In genomic region chr16:75216576-75216975, GRCh38 we compare ENCODE assay signal across 35 cellular contexts. TPM values are rescaled to one million over a fixed set of nuclear protein-coding genes. Genes with fewer than 3 reads are reported as not detected.
"Had no signal": no experiment of that assay in that cellular context is flagged by ENCODE, and none has a peak within 500 bp of the region (broad histone marks: within the 10 kb centered on the region; RNA-seq: fewer than 3 reads in every experiment).

No MANE protein-coding gene starts in this region.

- H3K27me3 ChIP-seq: esophagus squamous epithelium, gastroesophageal sphincter, heart right ventricle had no signal

- H3K4me3 Mint-ChIP-seq: activated CD4-positive, alpha-beta memory T cell treated with anti-CD3 and anti-CD28 coated beads, Interleukin-2, amount 10 ng/mL, durations not matched to agents 7 days and 5 days; activated CD4-positive, alpha-beta T cell treated with anti-CD3 and anti-CD28 coated beads, Interleukin-2, amount 10 ng/mL, durations not matched to agents 7 days and 5 days; activated naive CD8-positive, alpha-beta T cell; activated T-cell treated with anti-CD3 and anti-CD28 coated beads, Interleukin-2, amount 50 U/mL, for 4 hours; activated T-helper 17 cell treated with anti-CD3 and anti-CD28 coated beads, Interleukin-2, amount 50 U/mL, for 72 hours; T-cell; T-helper 1 cell treated with Interleukin-12 subunit alpha and Interleukin-12 subunit beta and Interleukin-4 antibody, amounts not matched to agents 30 μg/mL and 1 μg/mL, for 36 hours; T-helper 2 cell treated with Interferon-gamma antibody and Interleukin-4, amounts not matched to agents 5 μg/mL and 100 μg/mL, for 36 hours had no signal

- H3K4me3 ChIP-seq: esophagus squamous epithelium, gastroesophageal sphincter, heart right ventricle had no signal

- H3K27me3 Mint-ChIP-seq: activated CD4-positive, alpha-beta memory T cell treated with anti-CD3 and anti-CD28 coated beads, Interleukin-2, amount 10 ng/mL, durations not matched to agents 7 days and 5 days; activated CD4-positive, alpha-beta T cell treated with anti-CD3 and anti-CD28 coated beads, Interleukin-2, amount 10 ng/mL, durations not matched to agents 7 days and 5 days; activated naive CD8-positive, alpha-beta T cell; activated T-helper 17 cell treated with anti-CD3 and anti-CD28 coated beads, Interleukin-2, amount 50 U/mL, for 72 hours had no signal

- H3K27ac ChIP-seq: esophagus squamous epithelium, gastroesophageal sphincter, heart right ventricle, WERI-Rb-1 had no signal

- DNase-seq: activated CD4-positive, alpha-beta memory T cell treated with anti-CD3 and anti-CD28 coated beads, Interleukin-2, amount 10 ng/mL, durations not matched to agents 7 days and 5 days; activated CD4-positive, alpha-beta T cell treated with anti-CD3 and anti-CD28 coated beads for 1 hour; activated CD4-positive, alpha-beta T cell treated with anti-CD3 and anti-CD28 coated beads for 4 hours; activated CD4-positive, alpha-beta T cell treated with anti-CD3 and anti-CD28 coated beads, Interleukin-2, amount 10 ng/mL, durations not matched to agents 7 days and 5 days; activated CD4-positive, alpha-beta T cell treated with anti-CD3 and anti-CD28 coated beads, Interleukin-2, amount 50 U/mL, for 4 hours; activated CD4-positive, CD25-positive, alpha-beta regulatory T cell; activated effector memory CD4-positive, alpha-beta T cell treated with Interleukin-2 at 50 U/mL for 16 hours; activated gamma-delta T cell treated with Interleukin-2 at 50 U/mL for 16 hours; activated naive CD4-positive, alpha-beta T cell treated with anti-CD3 and anti-CD28 coated beads, Interleukin-2, amount 50 U/mL, for 16 hours; activated naive CD4-positive, alpha-beta T cell treated with Interleukin-2 at 50 U/mL for 16 hours; activated T-cell treated with anti-CD3 and anti-CD28 coated beads, Interleukin-2, amount 50 U/mL, for 4 hours; amniotic stem cell; anterior cingulate cortex; caudate nucleus; cortex of kidney; dermis blood vessel endothelial cell; effector CD4-positive, alpha-beta T cell; erythroblast; esophagus squamous epithelium; foreskin melanocyte; heart right ventricle; SW 1271; T-cell; T1000; WERI-Rb-1 had no signal

- H3K9me3 ChIP-seq: esophagus squamous epithelium, gastroesophageal sphincter, heart right ventricle had no signal

- H3K36me3 Mint-ChIP-seq: activated naive CD8-positive, alpha-beta T cell; T-cell had no signal

- ATAC-seq: activated T-cell treated with anti-CD3 and anti-CD28 coated beads, Interleukin-2, amount 50 U/mL, for 4 hours; activated T-helper 17 cell treated with anti-CD3 and anti-CD28 coated beads, Interleukin-2, amount 50 U/mL, for 72 hours; gastroesophageal sphincter; heart right ventricle; T-cell had no signal

- H3K9me3 Mint-ChIP-seq: activated CD4-positive, alpha-beta memory T cell treated with anti-CD3 and anti-CD28 coated beads, Interleukin-2, amount 10 ng/mL, durations not matched to agents 7 days and 5 days; activated CD4-positive, alpha-beta T cell treated with anti-CD3 and anti-CD28 coated beads, Interleukin-2, amount 10 ng/mL, durations not matched to agents 7 days and 5 days; activated T-cell treated with anti-CD3 and anti-CD28 coated beads, Interleukin-2, amount 50 U/mL, for 4 hours; activated T-helper 17 cell treated with anti-CD3 and anti-CD28 coated beads, Interleukin-2, amount 50 U/mL, for 72 hours; T-cell; T-helper 1 cell treated with Interleukin-12 subunit alpha and Interleukin-12 subunit beta and Interleukin-4 antibody, amounts not matched to agents 30 μg/mL and 1 μg/mL, for 36 hours; T-helper 2 cell treated with Interferon-gamma antibody and Interleukin-4, amounts not matched to agents 5 μg/mL and 100 μg/mL, for 36 hours had no signal

- H3K27ac Mint-ChIP-seq: activated CD4-positive, alpha-beta memory T cell treated with anti-CD3 and anti-CD28 coated beads, Interleukin-2, amount 10 ng/mL, durations not matched to agents 7 days and 5 days; activated CD4-positive, alpha-beta T cell treated with anti-CD3 and anti-CD28 coated beads, Interleukin-2, amount 10 ng/mL, durations not matched to agents 7 days and 5 days; activated naive CD8-positive, alpha-beta T cell; activated T-helper 17 cell treated with anti-CD3 and anti-CD28 coated beads, Interleukin-2, amount 50 U/mL, for 72 hours; T-cell; T-helper 1 cell treated with Interleukin-12 subunit alpha and Interleukin-12 subunit beta and Interleukin-4 antibody, amounts not matched to agents 30 μg/mL and 1 μg/mL, for 36 hours; T-helper 2 cell treated with Interferon-gamma antibody and Interleukin-4, amounts not matched to agents 5 μg/mL and 100 μg/mL, for 36 hours had no signal

- H3K4me1 ChIP-seq: esophagus squamous epithelium, gastroesophageal sphincter had no signal

- H3K36me3 ChIP-seq: esophagus squamous epithelium, gastroesophageal sphincter, heart right ventricle, WERI-Rb-1 had no signal

RNA-seq across cellular contexts. Expression of gene CTRB1, which starts 2.2 kb away (rescaled TPM):
- total RNA-seq: activated CD4-positive, alpha-beta memory T cell treated with anti-CD3 and anti-CD28 coated beads, Interleukin-2, amount 10 ng/mL, durations not matched to agents 7 days and 5 days; activated CD4-positive, alpha-beta T cell treated with anti-CD3 and anti-CD28 coated beads, Interleukin-2, amount 10 ng/mL, durations not matched to agents 7 days and 5 days; activated T-helper 17 cell treated with anti-CD3 and anti-CD28 coated beads, Interleukin-2, amount 50 U/mL, for 72 hours; astrocyte; chondrocyte; dermis blood vessel endothelial cell; esophagus squamous epithelium; fibroblast of lung; fibroblast of villous mesenchyme; gastroesophageal sphincter; glomerular endothelial cell had no signal
- polyA plus RNA-seq: fibroblast of lung had no signal

RNA-seq across cellular contexts. Expression of gene CTRB2, which starts 9.6 kb away (rescaled TPM):
- total RNA-seq: activated CD4-positive, alpha-beta memory T cell treated with anti-CD3 and anti-CD28 coated beads, Interleukin-2, amount 10 ng/mL, durations not matched to agents 7 days and 5 days; activated CD4-positive, alpha-beta T cell treated with anti-CD3 and anti-CD28 coated beads, Interleukin-2, amount 10 ng/mL, durations not matched to agents 7 days and 5 days; activated T-helper 17 cell treated with anti-CD3 and anti-CD28 coated beads, Interleukin-2, amount 50 U/mL, for 72 hours; chondrocyte; dermis blood vessel endothelial cell; esophagus squamous epithelium; fibroblast of lung; fibroblast of villous mesenchyme; gastroesophageal sphincter; glomerular endothelial cell had no signal
- polyA plus RNA-seq: fibroblast of lung had no signal

RNA-seq across cellular contexts. Expression of gene BCAR1, which starts 34.8 kb away (rescaled TPM):
- total RNA-seq: activated CD4-positive, alpha-beta memory T cell treated with anti-CD3 and anti-CD28 coated beads, Interleukin-2, amount 10 ng/mL, durations not matched to agents 7 days and 5 days had no signal
